Comparison of ENCODE assay signal across 8 cellular contexts in the genomic region with DNA sequence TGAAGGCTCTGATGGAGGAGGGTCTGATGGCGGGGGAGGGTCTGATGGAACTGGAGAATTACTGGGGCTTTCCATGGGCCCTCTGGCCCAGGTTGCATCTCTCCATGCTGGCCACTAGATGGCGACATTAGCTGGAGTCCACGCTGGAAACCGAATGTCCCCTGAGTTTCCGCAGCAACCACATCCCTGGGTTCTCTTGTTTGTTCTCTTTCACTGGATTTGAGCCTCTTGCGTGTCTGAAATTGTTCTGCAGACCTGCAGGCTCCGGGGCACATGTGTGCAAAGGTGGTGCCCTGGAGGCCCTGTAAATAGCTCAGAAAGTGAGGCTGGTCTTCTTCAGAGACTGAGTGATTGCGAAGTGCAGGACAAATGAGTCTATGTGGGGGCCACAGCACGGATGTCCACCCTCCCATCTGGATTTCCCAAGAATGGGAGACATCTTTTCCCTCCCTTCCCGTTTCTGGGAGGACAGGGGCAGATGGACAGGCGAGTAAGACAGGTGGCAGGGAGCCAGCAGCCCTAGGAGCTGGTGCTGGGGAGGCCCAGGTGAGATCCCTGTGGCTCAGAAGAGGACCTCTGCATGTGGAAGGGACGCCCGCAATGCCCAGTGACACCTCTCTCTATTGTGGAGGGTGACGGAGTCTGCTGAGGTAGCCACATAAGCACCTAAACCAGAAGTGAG.
DNase-seq lines count a peak whose midpoint lies in the region; ATAC-seq and FAIRE-seq lines count a peak whose summit lies in the region.

No MANE protein-coding gene starts in this region.

- H3K36me3 Mint-ChIP-seq in activated naive CD8-positive, alpha-beta T cell treated with anti-CD3 and anti-CD28 coated beads, Interleukin-2, amount 10 ng/mL, durations not matched to agents 7 days and 5 days: no peaks in the 10 kb centered on the region

- DNase-seq in ELR (ENCODE audit: low read depth): peak; percentile 61
- peak; percentile 78 for DNase-seq in NAMALWA (ENCODE audit: low spot score)
- peak; percentile 54 for DNase-seq in SKM-1 treated with dmso at 0.1 percent for 144 hours (lab: John Stamatoyannopoulos, UW; ENCODE audit: unreplicated experiment)
- DNase-seq in activated naive CD8-positive, alpha-beta T cell treated with anti-CD3 and anti-CD28 coated beads, Interleukin-2, amount 10 ng/mL, durations not matched to agents 7 days and 5 days: peak; percentile 67
- DNase-seq in Right ventricle myocardium superior: no peak
- DNase-seq in pons (ENCODE audit: low spot score): peak; percentile 65
- peak; percentile 80 for DNase-seq in urothelium cell line (ENCODE audit: low spot score)

- FAIRE-seq in urothelium cell line (lab: Jason Lieb, UNC): no peak

- POLR2A ChIA-PET in activated naive CD8-positive, alpha-beta T cell treated with anti-CD3 and anti-CD28 coated beads, Interleukin-2, amount 10 ng/mL, durations not matched to agents 7 days and 5 days (lab: Charles Lee): interaction anchor here (1.0 to 1.8 kb wide), 2 partner anchors 113 to 164 kb away, joined by 3 to 8 read pairs; no protein-coding TSS in a partner anchor

- peaks cover 3% of the 10 kb centered on the region for H3K27me3 Mint-ChIP-seq in activated naive CD8-positive, alpha-beta T cell treated with anti-CD3 and anti-CD28 coated beads, Interleukin-2, amount 10 ng/mL, durations not matched to agents 7 days and 5 days

- no peak overlapping the region for H3K4me3 Mint-ChIP-seq in activated naive CD8-positive, alpha-beta T cell treated with anti-CD3 and anti-CD28 coated beads, Interleukin-2, amount 10 ng/mL, durations not matched to agents 7 days and 5 days

- intact Hi-C loops in Right ventricle myocardium superior (cut with DNase I): no loop called here

- H3K9me3 Mint-ChIP-seq in activated naive CD8-positive, alpha-beta T cell treated with anti-CD3 and anti-CD28 coated beads, Interleukin-2, amount 10 ng/mL, durations not matched to agents 7 days and 5 days: no peaks in the 10 kb centered on the region

- H3K27ac Mint-ChIP-seq in activated naive CD8-positive, alpha-beta T cell treated with anti-CD3 and anti-CD28 coated beads, Interleukin-2, amount 10 ng/mL, durations not matched to agents 7 days and 5 days: peak overlapping the region; percentile 27

- ATAC-seq in activated naive CD8-positive, alpha-beta T cell treated with anti-CD3 and anti-CD28 coated beads, Interleukin-2, amount 10 ng/mL, durations not matched to agents 7 days and 5 days (ENCODE audit: low read depth): peak; percentile 78
- ATAC-seq in Right ventricle myocardium superior (ENCODE audit: poor library complexity): peak; percentile 83
- no peak for ATAC-seq in HG03565 (IDR thresholded peaks at IDR 0.05; ENCODE audit: unreplicated experiment)

- peaks cover 8% of the 10 kb centered on the region for H3K4me1 Mint-ChIP-seq in activated naive CD8-positive, alpha-beta T cell treated with anti-CD3 and anti-CD28 coated beads, Interleukin-2, amount 10 ng/mL, durations not matched to agents 7 days and 5 days
